ENCODE assay signal across 1 cellular context in genomic region chr17:36506249-36506826, GRCh38.
TF ChIP-seq lines count a peak whose summit lies in the region.

No MANE protein-coding gene starts in this region.

TF ChIP-seq in SK-N-SH treated with all-trans-retinoic acid at 6 μM for 48 hours, 23 proteins besides CTCF, POLR2A, EP300 and RAD21 (continued from another document):
- TF ChIP-seq POU6F1 (CRISPR knock-in tag; IDR thresholded peaks at IDR 0.05; ENCODE audit: borderline replicate concordance, low read depth) = no peak
- TF ChIP-seq ZNF565 (CRISPR knock-in tag; conservative IDR thresholded peaks at IDR 0.05; ENCODE audit: low read depth) = no peak
- no peak for TF ChIP-seq ZNF8 (CRISPR knock-in tag; IDR thresholded peaks at IDR 0.05)
- no peak for TF ChIP-seq CREB5 (CRISPR knock-in tag; IDR thresholded peaks at IDR 0.05; ENCODE audit: low read depth)
- TF ChIP-seq ESRRG (CRISPR knock-in tag; IDR thresholded peaks at IDR 0.05) = no peak
- TF ChIP-seq OSR1 (CRISPR knock-in tag; IDR thresholded peaks at IDR 0.05) = no peak
- no peak for TF ChIP-seq GLIS3 (CRISPR knock-in tag; IDR thresholded peaks at IDR 0.05)
- no peak for TF ChIP-seq SNAI2 (CRISPR knock-in tag; IDR thresholded peaks at IDR 0.05)
- no peak for TF ChIP-seq PATZ1 (CRISPR knock-in tag; IDR thresholded peaks at IDR 0.05; ENCODE audit: borderline replicate concordance)
- no peak for TF ChIP-seq ZFP3 (CRISPR knock-in tag; IDR thresholded peaks at IDR 0.05)
- no peak for TF ChIP-seq PPARA (CRISPR knock-in tag; IDR thresholded peaks at IDR 0.05; ENCODE audit: borderline replicate concordance)
- no peak for TF ChIP-seq ZC3H10 (CRISPR knock-in tag; IDR thresholded peaks at IDR 0.05)
- no peak for TF ChIP-seq ISL1 (CRISPR knock-in tag; IDR thresholded peaks at IDR 0.05)
- TF ChIP-seq TCF4 (CRISPR knock-in tag; IDR thresholded peaks at IDR 0.05; ENCODE audit: borderline replicate concordance) = no peak
- TF ChIP-seq TSHZ2 (CRISPR knock-in tag; IDR thresholded peaks at IDR 0.05) = no peak
- TF ChIP-seq CSDC2 (CRISPR knock-in tag; IDR thresholded peaks at IDR 0.05) = no peak
TF ChIP-seq in SK-N-SH treated with all-trans-retinoic acid at 6 μM for 48 hours: peak in this region for 0.
